Comparison of ENCODE assay signal across 8 cellular contexts in genomic region chr12:118103601-118104382, GRCh38. TPM values are rescaled to one million over a fixed set of nuclear protein-coding genes. Genes with fewer than 3 reads are reported as not detected.
DNase-seq lines count a peak whose midpoint lies in the region; ATAC-seq lines count a peak whose summit lies in the region.

Gene VSIG10 (minus strand): TSS chr12:118104011. CDS start chr12:118103671, 340 bp downstream.

- intact Hi-C loops in Right ventricle myocardium superior (cut with DNase I), result loop anchor here (10.0 kb wide), 1 partner anchor 229 kb away; no protein-coding TSS in a partner anchor

- peak; percentile 80 for DNase-seq in EH (ENCODE audit: low read depth)
- peak; percentile 82 for DNase-seq in HK-2 (ENCODE audit: unreplicated experiment)
- DNase-seq in OCI-M1 (lab: John Stamatoyannopoulos, UW), result peak; percentile 24
- peak; percentile 37 for DNase-seq in amniotic epithelial cell (ENCODE audit: low read depth)
- DNase-seq in Right ventricle myocardium superior, result peak; percentile 86
- DNase-seq in nucleus accumbens (lab: John Stamatoyannopoulos, UW), result peak in 45 of 56 donors; percentile 1 to 77 (median 36)

- peak; percentile 97 for ATAC-seq in Right ventricle myocardium superior (ENCODE audit: poor library complexity)
- no peak for ATAC-seq in GM19455 (IDR thresholded peaks at IDR 0.05; ENCODE audit: unreplicated experiment)
- ATAC-seq in GM19023 (IDR thresholded peaks at IDR 0.05; ENCODE audit: unreplicated experiment), result no peak

RNA-seq across cellular contexts. Expression of gene VSIG10, which starts in this region (rescaled TPM):
- total RNA-seq in Right ventricle myocardium superior, result 12.0 TPM

Comparison
In these comparisons a context has a peak if more than half of its experiments do, and no peak if none do; other contexts are left out.
1. DNase-seq: peak in every context shown above with its lines; median percentile 86 in Right ventricle myocardium superior; 82 in HK-2; 80 in EH; 37 in amniotic epithelial cell; 36 in nucleus accumbens; 24 in OCI-M1.